30 cellular contexts compared by ENCODE assay signal in the genomic region with DNA sequence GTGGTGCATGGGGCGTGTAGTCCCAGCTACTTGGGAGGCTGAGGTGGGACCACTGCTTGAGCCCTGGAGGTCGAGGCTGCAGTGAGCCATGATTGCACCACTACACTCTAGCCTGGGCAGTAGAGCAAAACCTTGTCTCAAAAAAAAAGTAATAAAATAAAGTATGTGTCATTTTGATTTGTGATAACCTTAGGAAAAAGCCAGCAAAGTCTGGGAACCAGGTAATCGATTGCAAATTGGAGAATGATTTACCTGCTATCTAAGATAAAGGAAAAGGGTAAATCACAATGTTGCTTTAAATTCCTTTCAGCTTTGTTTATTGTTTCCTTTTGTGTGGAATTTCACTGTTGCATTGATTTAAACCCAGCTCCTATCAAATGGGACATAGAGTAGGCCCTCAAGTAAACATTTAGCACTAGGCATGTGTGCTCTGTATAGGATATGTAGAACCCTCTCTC.
"Had no signal": no experiment of that assay in that cellular context is flagged by ENCODE, and none has a peak within 500 bp of the region (broad histone marks: within the 10 kb centered on the region; RNA-seq: fewer than 3 reads in every experiment).

No MANE protein-coding gene starts in this region.

- H3K9ac ChIP-seq: parathyroid adenoma had no signal

- ATAC-seq: foreskin keratinocyte; gastroesophageal sphincter; heart right ventricle; left cardiac atrium; lower lobe of right lung; natural killer cell treated with Interleukin-12 subunit alpha and Interleukin-12 subunit beta and Interleukin-15 and Interleukin-18, amount 100 ng/mL, for 72 hours; right cardiac atrium had no signal

- H3K4me1 Mint-ChIP-seq: central memory CD8-positive, alpha-beta T cell; memory B cell; naive B cell had no signal

- H3K27me3 ChIP-seq: colonic mucosa, esophagus muscularis mucosa, foreskin keratinocyte, gastroesophageal sphincter, heart right ventricle, neutrophil, testis, tibial artery had no signal

- DNase-seq: colonic mucosa; effector memory CD4-positive, alpha-beta T cell; foreskin keratinocyte; heart right ventricle; hippocampal formation; left cardiac atrium; left ventricle myocardium inferior; lower lobe of right lung; naive B cell; right cardiac atrium; stimulated activated CD4-positive, alpha-beta T cell treated with anti-CD3 and anti-CD28 coated beads, Interleukin-15, amount 100 ng/mL, for 24 hours; stimulated activated CD4-positive, alpha-beta T cell treated with anti-CD3 and anti-CD28 coated beads, Interleukin-2, amount 100 ng/mL, for 48 hours; stimulated activated naive CD4-positive, alpha-beta T cell treated with Interleukin-2 at 50 U/mL for 16 hours; substantia nigra; testis; tibial artery had no signal

- H3K27ac Mint-ChIP-seq: dendritic cell treated with granulocyte-macrophage colony-stimulating factor and Interleukin-4, amounts not matched to agents 40 ng/mL and 50 ng/mL, for 4 days; memory B cell; naive B cell; natural killer cell treated with Interleukin-12 subunit alpha and Interleukin-12 subunit beta and Interleukin-15 and Interleukin-18, amount 100 ng/mL, for 72 hours; type B pancreatic cell had no signal

- H3K4me3 ChIP-seq: colonic mucosa, esophagus muscularis mucosa, gastroesophageal sphincter, heart right ventricle, left ventricle myocardium inferior, lower lobe of right lung, prostate gland, skin epidermis, testis, tibial artery had no signal

- H2AFZ ChIP-seq: parathyroid adenoma had no signal

- H3K9me3 Mint-ChIP-seq: central memory CD8-positive, alpha-beta T cell; dendritic cell treated with granulocyte-macrophage colony-stimulating factor and Interleukin-4, amounts not matched to agents 40 ng/mL and 50 ng/mL, for 4 days; memory B cell; naive B cell; natural killer cell treated with Interleukin-12 subunit alpha and Interleukin-12 subunit beta and Interleukin-15 and Interleukin-18, amount 100 ng/mL, for 72 hours; neural crest cell; type B pancreatic cell had no signal

- H3K27ac ChIP-seq: colonic mucosa, esophagus muscularis mucosa, foreskin keratinocyte, gastroesophageal sphincter, heart right ventricle, left ventricle myocardium inferior, lower lobe of right lung, neutrophil, parathyroid adenoma, prostate gland, skin epidermis, testis, tibial artery had no signal

- FAIRE-seq: endothelial cell of umbilical vein, islet of Langerhans had no signal

- H3K9me3 ChIP-seq: colonic mucosa, esophagus muscularis mucosa, gastroesophageal sphincter, heart right ventricle, left ventricle myocardium inferior, lower lobe of right lung, neutrophil, prostate gland, testis, tibial artery had no signal

- H3K36me3 ChIP-seq: colonic mucosa, esophagus muscularis mucosa, gastroesophageal sphincter, heart right ventricle, left ventricle myocardium inferior, lower lobe of right lung, neutrophil, prostate gland, tibial artery had no signal

- H3K4me3 Mint-ChIP-seq: central memory CD8-positive, alpha-beta T cell; dendritic cell treated with granulocyte-macrophage colony-stimulating factor and Interleukin-4, amounts not matched to agents 40 ng/mL and 50 ng/mL, for 4 days; memory B cell; naive B cell; natural killer cell treated with Interleukin-12 subunit alpha and Interleukin-12 subunit beta and Interleukin-15 and Interleukin-18, amount 100 ng/mL, for 72 hours; neural crest cell; type B pancreatic cell had no signal

- H3K36me3 Mint-ChIP-seq: memory B cell; naive B cell; natural killer cell treated with Interleukin-12 subunit alpha and Interleukin-12 subunit beta and Interleukin-15 and Interleukin-18, amount 100 ng/mL, for 72 hours; type B pancreatic cell had no signal

- H3K4me1 ChIP-seq: colonic mucosa, esophagus muscularis mucosa, foreskin keratinocyte, gastroesophageal sphincter, heart right ventricle, left ventricle myocardium inferior, lower lobe of right lung, prostate gland, testis, tibial artery had no signal

- H3K27me3 Mint-ChIP-seq: central memory CD8-positive, alpha-beta T cell; dendritic cell treated with granulocyte-macrophage colony-stimulating factor and Interleukin-4, amounts not matched to agents 40 ng/mL and 50 ng/mL, for 4 days; memory B cell; naive B cell; natural killer cell treated with Interleukin-12 subunit alpha and Interleukin-12 subunit beta and Interleukin-15 and Interleukin-18, amount 100 ng/mL, for 72 hours; type B pancreatic cell had no signal
